Comparison of ENCODE assay signal across 8 cellular contexts in genomic region chr19:10419646-10420443, GRCh38. TPM values are rescaled to one million over a fixed set of nuclear protein-coding genes. Genes with fewer than 3 reads are reported as not detected.
A peak's percentile ranks its signal among the peaks of the same experiment; 100 is the strongest.
DNase-seq lines count a peak whose midpoint lies in the region; ATAC-seq and TF ChIP-seq lines count a peak whose summit lies in the region.

No MANE protein-coding gene starts in this region.

- CTCF ChIA-PET in CD8-positive, alpha-beta T cell (lab: Charles Lee): interaction anchor here (25.5 to 29.4 kb wide), 2 partner anchors 8 to 12 kb away, joined by 620 read pairs; partner anchors contain the start of genes CDC37 and PDE4A
- CTCF ChIA-PET in HCT116 (lab: Charles Lee) (interaction anchor here (1.2 kb wide), 1 partner anchor 12 kb away, joined by 4 read pairs; no protein-coding TSS in a partner anchor), Panc1 (lab: Charles Lee) (no interaction called here)

- H3K4me1 Mint-ChIP-seq in CD8-positive, alpha-beta T cell (ENCODE audit: low read depth): peaks cover 60% of the 10 kb centered on the region

- no peak for TF ChIP-seq CTCF in CD8-positive, alpha-beta T cell (IDR thresholded peaks at IDR 0.05)
- no peak for TF ChIP-seq CTCF in HCT116 (IDR thresholded peaks at IDR 0.05 in 2 of 3, conservative IDR thresholded peaks at IDR 0.05 in 1 of 3; ENCODE audit: borderline replicate concordance in 1 of 3, insufficient read depth in 1 of 3, low read depth in 2 of 3, low read length in 2 of 3)
- no peak for TF ChIP-seq CTCF in Panc1 (IDR thresholded peaks at IDR 0.05)
- no peak for TF ChIP-seq CTCF in astrocyte of the cerebellum (IDR thresholded peaks at IDR 0.05; ENCODE audit: low read depth, low read length, missing control alignments)

- peak overlapping the region; percentile 74 for H3K4me3 Mint-ChIP-seq in CD8-positive, alpha-beta T cell

- no peaks in the 10 kb centered on the region for H3K36me3 ChIP-seq in CD8-positive, alpha-beta T cell (ENCODE audit: insufficient read depth, low read length)
- no peaks in the 10 kb centered on the region for H3K36me3 ChIP-seq in HCT116 (ENCODE audit: control insufficient read depth in 1 of 2, insufficient read depth in 2 of 2, low read length in 2 of 2)
- H3K36me3 ChIP-seq in Panc1 (ENCODE audit: control insufficient read depth, insufficient read depth, low read length): no peaks in the 10 kb centered on the region; the same call in 1 of the 2 replicates

- RAD21 ChIA-PET in HCT116 (lab: Charles Lee; ENCODE audit: low non-redundant PET in 1 of 2, low total read pairs in 2 of 2, uncharacterized antibody in 2 of 2, unreplicated experiment in 2 of 2): no interaction called here

- no peak for TF ChIP-seq POLR2A in HCT116 (IDR thresholded peaks at IDR 0.05; ENCODE audit: borderline replicate concordance, extremely low read depth, insufficient read depth, insufficient read length)

- peak in 2 of 7 experiments; percentile 57 to 74 for DNase-seq in CD8-positive, alpha-beta T cell
- DNase-seq in HCT116 (ENCODE audit: low read depth, low spot score) (peak; percentile 84), Panc1 (ENCODE audit: low read depth, low spot score) (peak; percentile 61), astrocyte of the cerebellum (ENCODE audit: low read depth) (no peak), left kidney (ENCODE audit: low read depth, low spot score) (peak; percentile 74), globus pallidus (ENCODE audit: low spot score) (no peak)

- peaks cover 43% of the 10 kb centered on the region for H3K27me3 Mint-ChIP-seq in CD8-positive, alpha-beta T cell (ENCODE audit: low read depth)

- H3K9ac ChIP-seq in HCT116 (ENCODE audit: low read length): peak overlapping the region; percentile 66

- H3K27me3 ChIP-seq in CD8-positive, alpha-beta T cell (ENCODE audit: insufficient read depth, low read length): peaks cover 41% of the 10 kb centered on the region
- H3K27me3 ChIP-seq in HCT116 (ENCODE audit: insufficient read depth, low read length) (no peaks in the 10 kb centered on the region), Panc1 (ENCODE audit: control insufficient read depth, insufficient read depth, low read length) (no peaks in the 10 kb centered on the region)

- H2AFZ ChIP-seq in HCT116 (ENCODE audit: low read depth, low read length, poor library complexity, severe bottlenecking): no peak overlapping the region

- H3K9me2 ChIP-seq in HCT116 (ENCODE audit: insufficient read depth): no peaks in the 10 kb centered on the region

- POLR2A ChIA-PET in CD8-positive, alpha-beta T cell (lab: Charles Lee): interaction anchor here (0.6 to 7.0 kb wide), 3 partner anchors 10 to 223 kb away, joined by 3 to 48 read pairs (median 5); partner anchors contain the start of gene CDC37
- POLR2A ChIA-PET in HCT116 (lab: Charles Lee): no interaction called here
- POLR2A ChIA-PET in Panc1 (lab: Charles Lee): no interaction called here

- no peak overlapping the region for H3K27ac ChIP-seq in CD8-positive, alpha-beta T cell (ENCODE audit: low read depth, low read length)
- H3K27ac ChIP-seq in HCT116 (ENCODE audit: low read depth, low read length) (peak overlapping the region; percentile 89), Panc1 (ENCODE audit: low read length) (peak overlapping the region; percentile 82)

- peaks cover 25% of the 10 kb centered on the region for H3K79me2 ChIP-seq in HCT116 (ENCODE audit: insufficient read depth, low read length)

- H3K9me3 ChIP-seq in CD8-positive, alpha-beta T cell (ENCODE audit: low read length): no peaks in the 10 kb centered on the region
- no peaks in the 10 kb centered on the region for H3K9me3 ChIP-seq in HCT116 (ENCODE audit: control insufficient read depth in 1 of 2, insufficient read depth in 1 of 2, low read depth in 1 of 2, low read length in 2 of 2)
- no peaks in the 10 kb centered on the region for H3K9me3 ChIP-seq in Panc1 (ENCODE audit: control insufficient read depth, insufficient read depth, low read depth, low read length)

- ATAC-seq in CD8-positive, alpha-beta T cell: peak; percentile 29
- ATAC-seq in HCT116 (peak; percentile 44), Panc1 (peak; percentile 47), HG03432 (IDR thresholded peaks at IDR 0.05; ENCODE audit: unreplicated experiment) (no peak), HG02678 (IDR thresholded peaks at IDR 0.05; ENCODE audit: unreplicated experiment) (no peak)

- no peaks in the 10 kb centered on the region for H3K36me3 Mint-ChIP-seq in CD8-positive, alpha-beta T cell

- peak overlapping the region; percentile 84 for H3K27ac Mint-ChIP-seq in CD8-positive, alpha-beta T cell

- no TSS peak for BruUV-seq in HCT116 (replicated peaks; lab: Mats Ljungman, UMichigan)
- TSS peak; percentile 84 for BruUV-seq in Panc1 (replicated peaks; lab: Mats Ljungman, UMichigan)

- peak overlapping the region; percentile 74 for H3K4me2 ChIP-seq in HCT116 (ENCODE audit: low read length)

- no peaks in the 10 kb centered on the region for H3K9me3 Mint-ChIP-seq in CD8-positive, alpha-beta T cell

- intact Hi-C loops in CD8-positive, alpha-beta T cell (cut with DNase I, micrococcal nuclease): loop anchor here (5.0 kb wide), 2 partner anchors 57 to 82 kb away; partner anchors contain the start of gene KEAP1 (in 1 of the 2)
- intact Hi-C loops in HCT116 (cut with micrococcal nuclease): no loop called here
- intact Hi-C loops in Panc1 (cut with micrococcal nuclease; ENCODE audit: unreplicated experiment): no loop called here

- peaks cover 70% of the 10 kb centered on the region for H3K4me1 ChIP-seq in CD8-positive, alpha-beta T cell (ENCODE audit: insufficient read depth, low read length)
- H3K4me1 ChIP-seq in HCT116 (ENCODE audit: control insufficient read depth in 1 of 2, insufficient read depth in 2 of 2, low read length in 2 of 2) (peaks cover 33 to 77% of the 10 kb centered on the region in 2 experiments), Panc1 (ENCODE audit: control insufficient read depth, insufficient read depth, low read length) (peaks cover 18% of the 10 kb centered on the region)

- no peak for TF ChIP-seq RAD21 in HCT116 (IDR thresholded peaks at IDR 0.05; ENCODE audit: low read depth)

- in situ Hi-C loops in Panc1 (cut with HindIII; ENCODE audit: low pct_unique_long_range_greater_than_20kb, low sequenced_read_pairs): no loop called here
- in situ Hi-C loops in astrocyte of the cerebellum (cut with HindIII; ENCODE audit: low sequenced_read_pairs): no loop called here

- peak overlapping the region; percentile 36 for H3K4me3 ChIP-seq in CD8-positive, alpha-beta T cell (ENCODE audit: low read depth, low read length)
- H3K4me3 ChIP-seq in HCT116 (replicated peaks in 1 of 2; ENCODE audit: low read depth in 1 of 2, low read length in 2 of 2): peak overlapping the region; percentile 61 to 70
- H3K4me3 ChIP-seq in Panc1 (ENCODE audit: low read depth in 2 of 2, low read length in 2 of 2): peak overlapping the region; percentile 51 to 72
- peak overlapping the region; percentile 22 for H3K4me3 ChIP-seq in astrocyte of the cerebellum (ENCODE audit: low read depth, low read length)

- H4K20me1 ChIP-seq in HCT116 (ENCODE audit: insufficient read depth): no peaks in the 10 kb centered on the region

TF ChIP-seq in HCT116, 20 proteins besides CTCF, POLR2A, EP300 and RAD21 (continues in another document):
- TF ChIP-seq FOSL1 (IDR thresholded peaks at IDR 0.05; ENCODE audit: low read depth) (no peak), EZH2 (IDR thresholded peaks at IDR 0.05) (no peak), ATF3 (IDR thresholded peaks at IDR 0.05) (no peak), CEBPB (IDR thresholded peaks at IDR 0.05; ENCODE audit: low read depth) (no peak), ZFX (IDR thresholded peaks at IDR 0.05) (peak; percentile 26; the same call in 1 of the 2 replicates), CBX3 (IDR thresholded peaks at IDR 0.05; ENCODE audit: low read depth) (peak; percentile 54; the same call in 1 of the 2 replicates), MAX (IDR thresholded peaks at IDR 0.05) (peak; percentile 100), SRF (IDR thresholded peaks at IDR 0.05; ENCODE audit: low read depth) (no peak), TCF7L2 (IDR thresholded peaks at IDR 0.05; ENCODE audit: borderline replicate concordance, extremely low read depth, insufficient read depth, insufficient read length) (peak; percentile 83), EGR1 (IDR thresholded peaks at IDR 0.05; ENCODE audit: low read depth) (peak; percentile 97), SIN3A (IDR thresholded peaks at IDR 0.05; ENCODE audit: low read depth) (peak; percentile 91), POLR2AphosphoS5 (IDR thresholded peaks at IDR 0.05; ENCODE audit: low read depth, low read length) (no peak; the same call in 1 of the 2 replicates), SP1 (IDR thresholded peaks at IDR 0.05; ENCODE audit: low read depth) (peak; percentile 81)

RNA-seq across cellular contexts. Expression of gene PDE4A, which starts 0.5 kb away (rescaled TPM):
- total RNA-seq in CD8-positive, alpha-beta T cell: 10 to 100 TPM; 21.1 to 23.6 TPM
- 33.7 TPM for total RNA-seq in HCT116 (2021; ENCODE audit: unreplicated experiment)
- polyA plus RNA-seq in HCT116 (2012): 23.3 and 25.2 TPM in 2 replicates
- total RNA-seq in Panc1 (2021; ENCODE audit: unreplicated experiment): 25.8 TPM
- polyA plus RNA-seq in Panc1 (2012; ENCODE audit: insufficient read length): 23.8 TPM

RNA-seq across cellular contexts. Expression of gene CDC37, which starts 16.5 kb away (rescaled TPM):
- total RNA-seq in CD8-positive, alpha-beta T cell: 100 to 1,000 TPM; 195 to 196 TPM
- total RNA-seq in HCT116 (2021; ENCODE audit: unreplicated experiment) (260 TPM), Panc1 (2021; ENCODE audit: unreplicated experiment) (162 TPM)
- 336 and 355 TPM in 2 replicates for polyA plus RNA-seq in HCT116 (2012)
- 300 TPM for polyA plus RNA-seq in Panc1 (2012; ENCODE audit: insufficient read length)

RNA-seq across cellular contexts. Expression of gene TYK2, which starts 39.5 kb away (rescaled TPM):
- total RNA-seq in CD8-positive, alpha-beta T cell: 100 to 1,000 TPM; 244 to 250 TPM
- 110 TPM for total RNA-seq in HCT116 (2021; ENCODE audit: unreplicated experiment)
- polyA plus RNA-seq in HCT116 (2012): 97.1 and 98.1 TPM in 2 replicates
- total RNA-seq in Panc1 (2021; ENCODE audit: unreplicated experiment): 104 TPM
- polyA plus RNA-seq in Panc1 (2012; ENCODE audit: insufficient read length): 78.8 TPM

Comparison
In these comparisons a context has a peak if more than half of its experiments do, and no peak if none do; other contexts are left out.
1. ATAC-seq: peak in CD8-positive, alpha-beta T cell (single experiment), HCT116 (single experiment) and Panc1 (single experiment); none in HG03432 (single experiment) and HG02678 (single experiment).
2. DNase-seq: peak in HCT116 (single experiment), Panc1 (single experiment) and left kidney (single experiment); none in astrocyte of the cerebellum (single experiment) and globus pallidus (single experiment).
3. intact Hi-C loops: an anchor here in CD8-positive, alpha-beta T cell (5.0 kb wide); none called in HCT116 and Panc1.
4. Peak in every context shown above with its lines, with median percentiles within 50 percentile points of each other: H3K4me3 ChIP-seq.